Comparison of ENCODE assay signal across 2 cellular contexts in genomic region chr11:18011633-18012313, GRCh38.
TF ChIP-seq lines count a peak whose summit lies in the region.

No MANE protein-coding gene starts in this region.

TF ChIP-seq in IMR-90, 13 proteins besides CTCF, POLR2A, EP300 and RAD21:
- no peak for TF ChIP-seq FOS (IDR thresholded peaks at IDR 0.05; ENCODE audit: low read depth, low read length)
- TF ChIP-seq NFE2L2 (IDR thresholded peaks at IDR 0.05; ENCODE audit: low read depth, low read length): no peak
- no peak for TF ChIP-seq SMC3 (IDR thresholded peaks at IDR 0.05; ENCODE audit: low read depth, low read length)
- TF ChIP-seq MAZ (IDR thresholded peaks at IDR 0.05; ENCODE audit: borderline replicate concordance, low read depth, low read length): no peak
- no peak for TF ChIP-seq USF2 (IDR thresholded peaks at IDR 0.05; ENCODE audit: low read depth, low read length)
- no peak for TF ChIP-seq BHLHE40 (IDR thresholded peaks at IDR 0.05; ENCODE audit: low read depth, low read length)
- no peak for TF ChIP-seq CEBPB (IDR thresholded peaks at IDR 0.05; ENCODE audit: low read depth, low read length)
- no peak for TF ChIP-seq CHD1 (IDR thresholded peaks at IDR 0.05; ENCODE audit: low read depth, low read length)
- TF ChIP-seq MAFK (IDR thresholded peaks at IDR 0.05; ENCODE audit: low read depth, low read length): no peak
- TF ChIP-seq RCOR1 (IDR thresholded peaks at IDR 0.05; ENCODE audit: insufficient replicate concordance, low read length): no peak
- no peak for TF ChIP-seq ELK1 (IDR thresholded peaks at IDR 0.05; ENCODE audit: borderline replicate concordance, low read depth, low read length)

TF ChIP-seq in K562, 482 proteins besides CTCF, POLR2A, EP300 and RAD21:
- TF ChIP-seq MGA (IDR thresholded peaks at IDR 0.05) (peak; percentile 71), ARNT (IDR thresholded peaks at IDR 0.05) (no peak), MNT (conservative IDR thresholded peaks at IDR 0.05) (0 out of 4 replicates have a peak, but pooled peaks have one; percentile 4 to 5), POLR3A (IDR thresholded peaks at IDR 0.05; ENCODE audit: borderline replicate concordance, extremely low read depth, insufficient read depth, insufficient read length) (no peak), KDM5B (IDR thresholded peaks at IDR 0.05; ENCODE audit: insufficient replicate concordance, low read depth, low read length) (peak; percentile 12), FUS (optimal IDR thresholded peaks at IDR 0.05; ENCODE audit: low read depth, low read length) (no peak), BCOR (IDR thresholded peaks at IDR 0.05) (no peak), THAP7 (CRISPR knock-in tag; IDR thresholded peaks at IDR 0.05) (no peak), SIN3A (IDR thresholded peaks at IDR 0.05; ENCODE audit: borderline replicate concordance in 2 of 2, control insufficient read depth in 1 of 2, low read depth in 2 of 2, low read length in 2 of 2) (peak in 1 of 2 experiments; percentile 31; a peak in 1 of 4 replicates), MAX (CRISPR knock-in tag; IDR thresholded peaks at IDR 0.05) (0 out of 2 replicates have a peak, but pooled peaks have one; percentile 46), L3MBTL2 (IDR thresholded peaks at IDR 0.05) (0 out of 2 replicates have a peak, but pooled peaks have one; percentile 19), NFIX (CRISPR knock-in tag; IDR thresholded peaks at IDR 0.05; ENCODE audit: low read depth) (no peak), USF1 (CRISPR knock-in tag; IDR thresholded peaks at IDR 0.05) (peak; percentile 29; the same call in 1 of the 2 replicates), SP1 (CRISPR knock-in tag; IDR thresholded peaks at IDR 0.05) (peak; percentile 40; the same call in 1 of the 2 replicates), MAFK (IDR thresholded peaks at IDR 0.05; ENCODE audit: low read length) (no peak), TGIF2 (CRISPR knock-in tag; IDR thresholded peaks at IDR 0.05) (no peak), ESRRB (CRISPR knock-in tag; IDR thresholded peaks at IDR 0.05; ENCODE audit: borderline replicate concordance) (no peak), FOXA3 (CRISPR knock-in tag; conservative IDR thresholded peaks at IDR 0.05 in 1 of 2, IDR thresholded peaks at IDR 0.05 in 1 of 2) (peak in 1 of 2 experiments; percentile 55; a peak in 1 of 4 replicates), E2F6 (IDR thresholded peaks at IDR 0.05; ENCODE audit: borderline replicate concordance in 1 of 2, extremely low read depth in 1 of 2, insufficient read depth in 1 of 2, insufficient read length in 1 of 2, low read depth in 1 of 2, low read length in 1 of 2, poor library complexity in 1 of 2, severe bottlenecking in 1 of 2) (peak in 1 of 2 experiments; percentile 33), ZNF76 (CRISPR knock-in tag; IDR thresholded peaks at IDR 0.05; ENCODE audit: borderline replicate concordance) (no peak)
